ENCODE assay signal across 13 cellular contexts in the genomic region with DNA sequence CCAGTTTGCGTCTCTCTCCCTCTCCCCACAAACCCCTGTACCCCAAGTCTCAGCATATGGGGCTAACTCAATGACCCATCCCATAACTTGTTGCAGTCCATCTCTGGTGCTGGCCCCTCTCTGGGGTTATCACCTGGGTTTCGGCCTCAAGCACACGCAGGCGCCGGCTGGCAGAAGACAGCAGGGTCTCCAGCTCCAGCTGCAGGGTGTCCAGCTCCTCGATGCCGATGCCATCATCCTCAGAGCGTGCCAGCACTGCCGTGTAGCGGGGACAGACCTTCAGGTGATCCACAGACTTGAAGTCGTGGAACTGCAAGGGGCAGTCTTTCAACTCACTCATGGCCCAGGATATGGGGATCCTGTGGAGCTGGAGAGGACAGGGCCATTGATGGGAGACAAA. TPM values are rescaled to one million over a fixed set of nuclear protein-coding genes. Genes with fewer than 3 reads are reported as not detected.
A peak's percentile ranks its signal among the peaks of the same experiment; 100 is the strongest.
DNase-seq lines count a peak whose midpoint lies in the region; ATAC-seq and TF ChIP-seq lines count a peak whose summit lies in the region.
"Had no signal": no experiment of that assay in that cellular context is flagged by ENCODE, and none has a peak within 500 bp of the region (broad histone marks: within the 10 kb centered on the region; RNA-seq: fewer than 3 reads in every experiment).

No MANE protein-coding gene starts in this region.

- no peaks in the 10 kb centered on the region for H3K27me3 Mint-ChIP-seq in CD4-positive, alpha-beta T cell
- H3K27me3 Mint-ChIP-seq in neural progenitor cell (ENCODE audit: insufficient read depth, low read depth): peaks cover 7% of the 10 kb centered on the region

- H4K20me1 ChIP-seq in neural progenitor cell (ENCODE audit: low read depth): peaks cover 14% of the 10 kb centered on the region

- H3K9ac ChIP-seq in neural progenitor cell: no peak overlapping the region

- peaks cover 48% of the 10 kb centered on the region for H3K79me2 ChIP-seq in neural progenitor cell (ENCODE audit: low read depth)

- peaks cover 29% of the 10 kb centered on the region for H3F3A ChIP-seq in neural progenitor cell (ENCODE audit: low read depth)

- no peak overlapping the region for H3K27ac ChIP-seq in CD4-positive, alpha-beta T cell (ENCODE audit: low read depth, low read length)
- peak overlapping the region; percentile 99 for H3K27ac ChIP-seq in breast epithelium
- no peak overlapping the region for H3K27ac ChIP-seq in neural progenitor cell

- POLR2A ChIA-PET in CD4-positive, alpha-beta T cell (lab: Charles Lee): interaction anchor here (0.5 to 2.7 kb wide), 4 partner anchors 26 to 460 kb away, joined by 3 to 26 read pairs (median 4); a partner anchor contains a TSS

- no peaks in the 10 kb centered on the region for H3K9me3 Mint-ChIP-seq in CD4-positive, alpha-beta T cell
- no peaks in the 10 kb centered on the region for H3K9me3 Mint-ChIP-seq in neural progenitor cell

- no peak for TF ChIP-seq CTCF in CD4-positive, alpha-beta T cell (IDR thresholded peaks at IDR 0.05)
- no peak for TF ChIP-seq CTCF in breast epithelium (IDR thresholded peaks at IDR 0.05)
- TF ChIP-seq CTCF in neural progenitor cell (IDR thresholded peaks at IDR 0.05): no peak

- intact Hi-C loops in CD4-positive, alpha-beta T cell (cut with DNase I, micrococcal nuclease): loop anchor here (5.0 to 10.0 kb wide), 5 partner anchors 51 to 531 kb away; a partner anchor contains a TSS
- intact Hi-C loops in breast epithelium (cut with DNase I; ENCODE audit: low total_unique reads): loop anchor here (5.0 to 10.0 kb wide), 2 partner anchors 396 to 1551 kb away; a partner anchor contains a TSS

- H2AFZ ChIP-seq in neural progenitor cell (replicated peaks): no peak overlapping the region

- peak overlapping the region; percentile 99 for H3K4me3 Mint-ChIP-seq in CD4-positive, alpha-beta T cell
- peak overlapping the region; percentile 96 for H3K4me3 Mint-ChIP-seq in neural progenitor cell

- H3K27me3 ChIP-seq in CD4-positive, alpha-beta T cell (ENCODE audit: control insufficient read depth, insufficient read depth, low read length): no peaks in the 10 kb centered on the region
- H3K27me3 ChIP-seq in breast epithelium: no peaks in the 10 kb centered on the region
- no peaks in the 10 kb centered on the region for H3K27me3 ChIP-seq in neural progenitor cell
- H3K27me3 ChIP-seq: colonic mucosa had no signal

- H3K27ac Mint-ChIP-seq in CD4-positive, alpha-beta T cell: peak overlapping the region; percentile 99
- peak overlapping the region; percentile 74 for H3K27ac Mint-ChIP-seq in neural progenitor cell

- DNase-seq in CD4-positive, alpha-beta T cell: no peak
- no peak for DNase-seq in Jurkat, Clone E6-1 (ENCODE audit: low read depth, low spot score)
- DNase-seq in breast epithelium (ENCODE audit: low spot score in 2 of 2) (no peak), neural progenitor cell (ENCODE audit: low spot score) (no peak), NCI-H2196 (lab: John Stamatoyannopoulos, UW; ENCODE audit: unreplicated experiment) (no peak), NCI-H187 treated with DMSO at 0.1 percent for 48 hours (lab: John Stamatoyannopoulos, UW) (no peak), SIG-M5 treated with dmso at 0.1 percent for 504 hours (lab: John Stamatoyannopoulos, UW; ENCODE audit: unreplicated experiment) (no peak)
- DNase-seq: activated CD4-positive, CD25-positive, alpha-beta regulatory T cell; colonic mucosa; GDM1; islet precursor cell; NCI-H524 had no signal

- CTCF ChIA-PET in CD4-positive, alpha-beta T cell (lab: Charles Lee): interaction anchor here (1.1 kb wide), 1 partner anchor 41 kb away, joined by 3 read pairs; a partner anchor contains a TSS

- H3K36me3 Mint-ChIP-seq in CD4-positive, alpha-beta T cell (ENCODE audit: low read depth): peaks cover 76% of the 10 kb centered on the region
- peaks cover 25% of the 10 kb centered on the region for H3K36me3 Mint-ChIP-seq in neural progenitor cell

- H3K36me3 ChIP-seq in breast epithelium (no peaks in the 10 kb centered on the region), neural progenitor cell (peaks cover 5% of the 10 kb centered on the region)
- H3K36me3 ChIP-seq: colonic mucosa had no signal

- H3K4me2 ChIP-seq in neural progenitor cell: peak overlapping the region; percentile 92

- ATAC-seq in CD4-positive, alpha-beta T cell (ENCODE audit: poor library complexity): no peak
- no peak for ATAC-seq in HG02759 (IDR thresholded peaks at IDR 0.05; ENCODE audit: unreplicated experiment)

- peaks cover 0 to 11% of the 10 kb centered on the region in 2 donors for H3K4me1 ChIP-seq in breast epithelium
- H3K4me1 ChIP-seq in neural progenitor cell: peaks cover 11% of the 10 kb centered on the region
- H3K4me1 ChIP-seq: colonic mucosa had no signal

- H3K4me1 Mint-ChIP-seq in CD4-positive, alpha-beta T cell (ENCODE audit: low read depth): peaks cover 75% of the 10 kb centered on the region
- peaks cover 21% of the 10 kb centered on the region for H3K4me1 Mint-ChIP-seq in neural progenitor cell

- H3K4me3 ChIP-seq in Jurkat, Clone E6-1 (ENCODE audit: low read length): peak overlapping the region; percentile 100
- H3K4me3 ChIP-seq in breast epithelium (peak overlapping the region in 1 of 3 donors; percentile 91), neural progenitor cell (no peak overlapping the region)

- no peak for TF ChIP-seq POLR2A in breast epithelium (IDR thresholded peaks at IDR 0.05)

- no peaks in the 10 kb centered on the region for H3K9me3 ChIP-seq in CD4-positive, alpha-beta T cell (ENCODE audit: control insufficient read depth, low read length)
- H3K9me3 ChIP-seq in breast epithelium (no peaks in the 10 kb centered on the region), neural progenitor cell (ENCODE audit: low read depth) (no peaks in the 10 kb centered on the region)
- H3K9me3 ChIP-seq: colonic mucosa had no signal

RNA-seq across cellular contexts. Expression of a gene that starts 1.1 kb away (rescaled TPM):
- 10 to 100 TPM; 14.7 to 16.5 TPM for total RNA-seq in CD4-positive, alpha-beta T cell
- 83.8 TPM for polyA plus RNA-seq in Jurkat, Clone E6-1 (2012; ENCODE audit: insufficient read depth, insufficient read length)
- total RNA-seq in breast epithelium (10 to 100 TPM; 66.1 to 73.4 (median 70.1) TPM), neural progenitor cell (ENCODE audit: low replicate concordance) (50.8 and 86.3 TPM in 2 replicates)

RNA-seq across cellular contexts. Expression of a gene that starts 1.8 kb away (rescaled TPM):
- total RNA-seq in CD4-positive, alpha-beta T cell: 10 to 100 TPM; 88.7 to 91.3 TPM
- 61.1 TPM for polyA plus RNA-seq in Jurkat, Clone E6-1 (2012; ENCODE audit: insufficient read depth, insufficient read length)
- 100 to 1,000 TPM; 116 to 163 (median 117) TPM for total RNA-seq in breast epithelium
- 126 and 146 TPM in 2 replicates for total RNA-seq in neural progenitor cell (ENCODE audit: low replicate concordance)

RNA-seq across cellular contexts. Expression of a gene that starts 18.9 kb away (rescaled TPM):
- total RNA-seq in CD4-positive, alpha-beta T cell: 10 to 100 TPM; 50.5 to 58.6 TPM
- 45.3 TPM for polyA plus RNA-seq in Jurkat, Clone E6-1 (2012; ENCODE audit: insufficient read depth, insufficient read length)
- total RNA-seq in breast epithelium (10 to 100 TPM; 63.1 to 76.7 (median 72.3) TPM), neural progenitor cell (ENCODE audit: low replicate concordance) (15.0 and 36.1 TPM in 2 replicates)

RNA-seq across cellular contexts. Expression of a gene that starts 21.4 kb away (rescaled TPM):
- total RNA-seq in CD4-positive, alpha-beta T cell: 1 to 10 TPM in 1 of 2 experiments, under 1 TPM in 1; 0.74 to 1.1 TPM
- polyA plus RNA-seq in Jurkat, Clone E6-1 (2012; ENCODE audit: insufficient read depth, insufficient read length): not detected
- total RNA-seq in breast epithelium (10 to 100 TPM; 25.2 to 58.7 (median 40.0) TPM), neural progenitor cell (ENCODE audit: low replicate concordance) (24.9 and 32.4 TPM in 2 replicates)

RNA-seq across cellular contexts. Expression of a gene that starts 41.4 kb away (rescaled TPM):
- 1 to 10 TPM; 7.1 to 8.9 TPM for total RNA-seq in CD4-positive, alpha-beta T cell
- 17.1 TPM for polyA plus RNA-seq in Jurkat, Clone E6-1 (2012; ENCODE audit: insufficient read depth, insufficient read length)
- total RNA-seq in breast epithelium (10 to 100 TPM; 21.3 to 33.4 (median 23.3) TPM), neural progenitor cell (ENCODE audit: low replicate concordance) (15.8 and 33.8 TPM in 2 replicates)

Comparison
In these comparisons a context has a peak if more than half of its experiments do, and no peak if none do; other contexts are left out.
1. H3K27ac ChIP-seq: peak in breast epithelium (2 of 2); none in CD4-positive, alpha-beta T cell (single experiment) and neural progenitor cell (single experiment).